In genomic region chr7:105224884-105225651, GRCh38 we compare ENCODE assay signal across 8 cellular contexts.
DNase-seq lines count a peak whose midpoint lies in the region; ATAC-seq and TF ChIP-seq lines count a peak whose summit lies in the region.

No MANE protein-coding gene starts in this region.

- H3K27ac ChIP-seq in CD4-positive, alpha-beta memory T cell (ENCODE audit: low read depth, low read length), result no peak overlapping the region
- peak overlapping the region; percentile 72 for H3K27ac ChIP-seq in RWPE2 (ENCODE audit: poor library complexity, severe bottlenecking)

- no peaks in the 10 kb centered on the region for H3K36me3 ChIP-seq in CD4-positive, alpha-beta memory T cell (ENCODE audit: insufficient read depth, low read length)
- H3K36me3 ChIP-seq in RWPE2 (ENCODE audit: low read depth), result no peaks in the 10 kb centered on the region

- DNase-seq in CD4-positive, alpha-beta memory T cell, result no peak
- DNase-seq in RWPE2 (ENCODE audit: low spot score), result no peak
- peak; percentile 91 for DNase-seq in fibroblast of peridontal ligament (ENCODE audit: extremely low read depth)
- DNase-seq in superior temporal gyrus (ENCODE audit: extremely low spot score), result peak; percentile 58
- no peak for DNase-seq in activated gamma-delta T cell treated with Interleukin-2 at 50 U/mL for 16 hours
- no peak for DNase-seq in posterior cingulate gyrus

- intact Hi-C loops in CD4-positive, alpha-beta memory T cell (cut with micrococcal nuclease), result no loop called here
- intact Hi-C loops in posterior cingulate gyrus (cut with DNase I), result no loop called here

- H3K4me3 ChIP-seq in CD4-positive, alpha-beta memory T cell (ENCODE audit: low read length in 2 of 2), result no peak overlapping the region
- no peak overlapping the region for H3K4me3 ChIP-seq in RWPE2 (ENCODE audit: severe bottlenecking)

- no peaks in the 10 kb centered on the region for H3K27me3 Mint-ChIP-seq in CD4-positive, alpha-beta memory T cell

- H3K36me3 Mint-ChIP-seq in CD4-positive, alpha-beta memory T cell, result peaks cover 6 to 22% of the 10 kb centered on the region in 2 donors

- POLR2A ChIA-PET in CD4-positive, alpha-beta memory T cell (lab: Charles Lee; ENCODE audit: partially characterized antibody), result interaction anchor here (0.9 to 1.0 kb wide), 2 partner anchors 44 to 212 kb away, joined by 3 to 5 read pairs; no protein-coding TSS in a partner anchor

- H3K9me3 ChIP-seq in CD4-positive, alpha-beta memory T cell (ENCODE audit: control insufficient read depth in 1 of 2, low read length in 2 of 2), result no peaks in the 10 kb centered on the region
- H3K9me3 ChIP-seq in RWPE2 (ENCODE audit: severe bottlenecking), result no peaks in the 10 kb centered on the region

- no peaks in the 10 kb centered on the region for H3K27me3 ChIP-seq in CD4-positive, alpha-beta memory T cell (ENCODE audit: insufficient read depth, low read length)
- H3K27me3 ChIP-seq in RWPE2 (ENCODE audit: insufficient read depth, poor library complexity, severe bottlenecking), result no peaks in the 10 kb centered on the region

- ATAC-seq in GM18909 (IDR thresholded peaks at IDR 0.05; ENCODE audit: poor library complexity, unreplicated experiment) (peak; percentile 88), HG03135 (IDR thresholded peaks at IDR 0.05; ENCODE audit: unreplicated experiment) (peak; percentile 86), RWPE2 (ENCODE audit: low read depth) (peak; percentile 93)

- peak overlapping the region in 2 of 8 donors; percentile 31 to 47 for H3K4me3 Mint-ChIP-seq in CD4-positive, alpha-beta memory T cell

- peaks cover 11% of the 10 kb centered on the region for H3K4me1 ChIP-seq in CD4-positive, alpha-beta memory T cell (ENCODE audit: insufficient read depth, low read length)
- peaks cover 35% of the 10 kb centered on the region for H3K4me1 ChIP-seq in RWPE2 (ENCODE audit: insufficient read depth, poor library complexity, severe bottlenecking)

- peaks cover 0 to 4% (median 0%) of the 10 kb centered on the region in 8 donors for H3K9me3 Mint-ChIP-seq in CD4-positive, alpha-beta memory T cell

- H3K27ac Mint-ChIP-seq in CD4-positive, alpha-beta memory T cell, result peak overlapping the region in 4 of 7 donors; percentile 3 to 70 (median 50)

- CTCF ChIA-PET in CD4-positive, alpha-beta memory T cell (lab: Charles Lee; ENCODE audit: partially characterized antibody), result interaction anchor here (1.1 kb wide), 1 partner anchor 16 kb away, joined by 5 read pairs; no protein-coding TSS in a partner anchor

- H3K4me1 Mint-ChIP-seq in CD4-positive, alpha-beta memory T cell, result peaks cover 29 to 38% (median 34%) of the 10 kb centered on the region in 4 donors

- no peak for TF ChIP-seq CTCF in RWPE2 (IDR thresholded peaks at IDR 0.05; ENCODE audit: poor library complexity, severe bottlenecking)

Comparison
In these comparisons a context has a peak if more than half of its experiments do, and no peak if none do; other contexts are left out.
1. DNase-seq: peak in fibroblast of peridontal ligament (single experiment) and superior temporal gyrus (single experiment); none in CD4-positive, alpha-beta memory T cell (0 of 5), RWPE2 (single experiment), activated gamma-delta T cell treated with Interleukin-2 at 50 U/mL for 16 hours (single experiment) and posterior cingulate gyrus (0 of 10).
2. Peak in every context shown above with its lines, with median percentiles within 50 percentile points of each other: ATAC-seq.